In genomic region chr17:80774146-80774545, GRCh38 we compare ENCODE assay signal across 10 cellular contexts.
DNase-seq lines count a peak whose midpoint lies in the region; ATAC-seq and TF ChIP-seq lines count a peak whose summit lies in the region.
"Had no signal": no experiment of that assay in that cellular context is flagged by ENCODE, and none has a peak within 500 bp of the region (broad histone marks: within the 10 kb centered on the region; RNA-seq: fewer than 3 reads in every experiment).

No MANE protein-coding gene starts in this region.

- H3K4me3 Mint-ChIP-seq in HFFc6: no peak overlapping the region
- H3K4me3 Mint-ChIP-seq in activated T-helper 17 cell treated with anti-CD3 and anti-CD28 coated beads, Interleukin-2, amount 50 U/mL, for 72 hours: peak overlapping the region; percentile 73
- H3K4me3 Mint-ChIP-seq in nephron: no peak overlapping the region
- H3K4me3 Mint-ChIP-seq: dendritic cell treated with granulocyte-macrophage colony-stimulating factor and Interleukin-4, amounts not matched to agents 40 ng/mL and 50 ng/mL, for 4 days had no signal

- H3K36me3 Mint-ChIP-seq in HFFc6 (ENCODE audit: low read depth) (peaks cover 24% of the 10 kb centered on the region), nephron (ENCODE audit: low read depth) (peaks cover 20% of the 10 kb centered on the region)
- peaks cover 34% of the 10 kb centered on the region for H3K36me3 Mint-ChIP-seq in activated T-helper 17 cell treated with anti-CD3 and anti-CD28 coated beads, Interleukin-2, amount 50 U/mL, for 72 hours (ENCODE audit: low read depth)

- H3K4me1 ChIP-seq in BLaER1 treated with 17β-estradiol and CSF1 and Interleukin-3, amounts not matched to agents 10 nM and 100 nM: peaks cover 16 to 31% (median 28%) of the 10 kb centered on the region in 10 experiments
- no peaks in the 10 kb centered on the region for H3K4me1 ChIP-seq in upper lobe of right lung

- intact Hi-C loops in upper lobe of right lung (cut with DNase I): no loop called here

- H3K4me3 ChIP-seq in BLaER1 treated with 17β-estradiol and CSF1 and Interleukin-3, amounts not matched to agents 10 nM and 100 nM: no peak overlapping the region
- no peak overlapping the region for H3K4me3 ChIP-seq in upper lobe of right lung

- H3K36me3 ChIP-seq in BLaER1 treated with 17β-estradiol and CSF1 and Interleukin-3, amounts not matched to agents 10 nM and 100 nM: peaks cover 14 to 60% (median 37%) of the 10 kb centered on the region in 11 experiments; a peak in 21 of 22 replicates
- H3K36me3 ChIP-seq in upper lobe of right lung: no peaks in the 10 kb centered on the region

- H3K27me3 Mint-ChIP-seq in HFFc6 (ENCODE audit: insufficient read depth) (peaks cover 3% of the 10 kb centered on the region; the same call in 1 of the 2 replicates), nephron (ENCODE audit: low read depth) (no peaks in the 10 kb centered on the region)
- H3K27me3 Mint-ChIP-seq in activated T-helper 17 cell treated with anti-CD3 and anti-CD28 coated beads, Interleukin-2, amount 50 U/mL, for 72 hours: no peaks in the 10 kb centered on the region

- no peak overlapping the region for H3K27ac ChIP-seq in BLaER1 treated with 17β-estradiol and CSF1 and Interleukin-3, amounts not matched to agents 10 nM and 100 nM
- no peak overlapping the region for H3K27ac ChIP-seq in upper lobe of right lung

- peaks cover 14% of the 10 kb centered on the region; the same call in 1 of the 2 replicates for H3K4me1 Mint-ChIP-seq in HFFc6 (ENCODE audit: low read depth)
- peaks cover 33% of the 10 kb centered on the region for H3K4me1 Mint-ChIP-seq in activated T-helper 17 cell treated with anti-CD3 and anti-CD28 coated beads, Interleukin-2, amount 50 U/mL, for 72 hours
- peaks cover 54% of the 10 kb centered on the region for H3K4me1 Mint-ChIP-seq in nephron

- H3K9me3 ChIP-seq in BLaER1 treated with 17β-estradiol and CSF1 and Interleukin-3, amounts not matched to agents 10 nM and 100 nM (replicated peaks in 1 of 11): no peaks in the 10 kb centered on the region
- no peaks in the 10 kb centered on the region for H3K9me3 ChIP-seq in upper lobe of right lung

- TF ChIP-seq CTCF in HFFc6 (IDR thresholded peaks at IDR 0.05): no peak
- TF ChIP-seq CTCF in nephron (IDR thresholded peaks at IDR 0.05; ENCODE audit: unreplicated experiment in 3 of 3): no peak
- no peak for TF ChIP-seq CTCF in upper lobe of right lung (IDR thresholded peaks at IDR 0.05)

- peaks cover 12 to 93% (median 64%) of the 10 kb centered on the region in 11 experiments; a peak in 21 of 22 replicates for H4K20me1 ChIP-seq in BLaER1 treated with 17β-estradiol and CSF1 and Interleukin-3, amounts not matched to agents 10 nM and 100 nM

- no peaks in the 10 kb centered on the region for H3K27me3 ChIP-seq in BLaER1 treated with 17β-estradiol and CSF1 and Interleukin-3, amounts not matched to agents 10 nM and 100 nM
- no peaks in the 10 kb centered on the region for H3K27me3 ChIP-seq in upper lobe of right lung

- H3K27ac Mint-ChIP-seq in HFFc6 (peak overlapping the region; percentile 32; the same call in 1 of the 2 replicates), nephron (peak overlapping the region; percentile 54 to 89 (median 79))
- peak overlapping the region; percentile 78 for H3K27ac Mint-ChIP-seq in activated T-helper 17 cell treated with anti-CD3 and anti-CD28 coated beads, Interleukin-2, amount 50 U/mL, for 72 hours
- H3K27ac Mint-ChIP-seq: dendritic cell treated with granulocyte-macrophage colony-stimulating factor and Interleukin-4, amounts not matched to agents 40 ng/mL and 50 ng/mL, for 4 days had no signal

- H3K9ac ChIP-seq in BLaER1 treated with 17β-estradiol and CSF1 and Interleukin-3, amounts not matched to agents 10 nM and 100 nM: 0 out of 22 replicates have a peak overlapping the region, but pooled peaks of 2 of the 11 experiments have one; percentile 0 to 3

- DNase-seq in HFFc6: no peak
- no peak for DNase-seq in upper lobe of right lung
- no peak for DNase-seq in stimulated activated CD4-positive, alpha-beta T cell treated with anti-CD3 and anti-CD28 coated beads, Interleukin-2, amount 100 ng/mL, for 48 hours
- no peak for DNase-seq in mucosa of gallbladder (ENCODE audit: low spot score)
- DNase-seq: NCI-H1105 had no signal

- peak; percentile 24 for ATAC-seq in activated T-helper 17 cell treated with anti-CD3 and anti-CD28 coated beads, Interleukin-2, amount 50 U/mL, for 72 hours (replicated peaks)
- ATAC-seq in upper lobe of right lung (no peak), HG03469 (IDR thresholded peaks at IDR 0.05; ENCODE audit: unreplicated experiment) (no peak)

- H3K9me3 Mint-ChIP-seq in HFFc6 (no peaks in the 10 kb centered on the region), nephron (no peaks in the 10 kb centered on the region)
- H3K9me3 Mint-ChIP-seq in activated T-helper 17 cell treated with anti-CD3 and anti-CD28 coated beads, Interleukin-2, amount 50 U/mL, for 72 hours: no peaks in the 10 kb centered on the region
- H3K9me3 Mint-ChIP-seq: dendritic cell treated with granulocyte-macrophage colony-stimulating factor and Interleukin-4, amounts not matched to agents 40 ng/mL and 50 ng/mL, for 4 days had no signal

- peak overlapping the region; percentile 19 to 90 (median 80) for H3K4me2 ChIP-seq in BLaER1 treated with 17β-estradiol and CSF1 and Interleukin-3, amounts not matched to agents 10 nM and 100 nM
